8 cellular contexts compared by ENCODE assay signal in the genomic region with DNA sequence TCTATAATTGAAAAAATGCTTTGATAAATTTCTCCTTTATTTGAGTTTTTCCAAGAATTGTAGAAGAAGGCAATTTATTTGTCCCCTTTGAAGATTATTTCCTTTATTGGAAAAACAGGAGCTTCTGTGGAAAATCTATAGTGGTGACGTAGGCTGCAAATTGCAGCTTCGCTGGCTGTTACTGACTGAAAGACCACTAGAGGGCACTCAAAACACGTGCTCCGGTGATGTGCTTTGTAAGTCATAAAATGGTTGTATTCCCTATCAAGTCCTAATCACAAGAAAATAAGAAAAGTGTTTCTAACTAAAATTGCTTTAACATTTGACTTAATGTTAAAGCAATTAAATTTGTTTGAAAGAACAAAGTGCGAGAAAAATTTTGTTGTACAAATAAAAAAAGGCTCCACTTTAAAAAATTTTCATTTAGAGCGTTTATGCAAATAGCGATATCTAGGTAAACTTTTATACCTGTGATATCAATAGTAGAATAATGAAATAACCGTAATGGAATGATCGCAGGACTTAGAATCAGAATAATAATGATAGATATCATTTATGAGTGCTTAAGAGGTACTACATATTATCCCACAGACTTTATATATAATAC.
DNase-seq lines count a peak whose midpoint lies in the region; TF ChIP-seq lines count a peak whose summit lies in the region.

No MANE protein-coding gene starts in this region.

- H3K27ac ChIP-seq in A673 (ENCODE audit: low read depth, low read length, poor library complexity, severe bottlenecking) (no peak overlapping the region), endodermal cell (ENCODE audit: low read depth, low read length) (no peak overlapping the region)

- H3K9me3 ChIP-seq in A673 (ENCODE audit: low read depth, low read length, poor library complexity, severe bottlenecking) (no peaks in the 10 kb centered on the region), endodermal cell (ENCODE audit: control insufficient read depth, low read length) (no peaks in the 10 kb centered on the region)

- BruUV-seq in A673 (replicated peaks; lab: Mats Ljungman, UMichigan), result no TSS peak

- POLR2A ChIA-PET in A673 (lab: Charles Lee; ENCODE audit: low non-redundant PET) (no interaction called here), GM10248 (lab: Yijun Ruan, JAX) (no interaction called here)

- intact Hi-C loops in A673 (cut with micrococcal nuclease; ENCODE audit: unreplicated experiment), result loop anchor here (1.0 kb wide), 1 partner anchor 38 kb away; no protein-coding TSS in a partner anchor
- intact Hi-C loops in activated T-helper 1 cell treated with anti-CD3 and anti-CD28 coated beads, Interleukin-12 subunit alpha, Interleukin-12 subunit beta, Interleukin-2, Interleukin-4 antibody, amounts not matched to agents 30 ng/mL and 10 ng/mL and 1 ng/mL, durations not matched to agents 14 hours and 24 hours and 36 hours (cut with micrococcal nuclease), result loop anchor here (1.0 kb wide), 1 partner anchor 38 kb away; no protein-coding TSS in a partner anchor

- H3K4me1 ChIP-seq in A673 (ENCODE audit: insufficient read depth, low read length, poor library complexity, severe bottlenecking), result no peaks in the 10 kb centered on the region
- no peaks in the 10 kb centered on the region for H3K4me1 ChIP-seq in endodermal cell (ENCODE audit: control insufficient read depth, insufficient read depth, low read length)

- H3K27me3 ChIP-seq in A673 (replicated peaks; ENCODE audit: insufficient read depth, low read depth, low read length, poor library complexity) (no peaks in the 10 kb centered on the region), endodermal cell (ENCODE audit: control insufficient read depth, insufficient read depth, low read length, poor library complexity, severe bottlenecking) (no peaks in the 10 kb centered on the region)

- peak; percentile 88 for TF ChIP-seq CTCF in A673 (conservative IDR thresholded peaks at IDR 0.05; ENCODE audit: low read depth, low read length)
- TF ChIP-seq CTCF in GM10248 (IDR thresholded peaks at IDR 0.05; ENCODE audit: control extremely low read depth, extremely low read depth, low read depth, missing control alignments), result peak; percentile 84
- peak; percentile 82 for TF ChIP-seq CTCF in LNCaP clone FGC (IDR thresholded peaks at IDR 0.05; ENCODE audit: control insufficient read depth, extremely low read depth, insufficient read depth)
- TF ChIP-seq CTCF in endodermal cell (conservative IDR thresholded peaks at IDR 0.05), result peak; percentile 97
- TF ChIP-seq CTCF in mesothelial cell of epicardium (IDR thresholded peaks at IDR 0.05; ENCODE audit: unreplicated experiment), result peak; percentile 67

- H3K4me1 Mint-ChIP-seq in endodermal cell, result no peaks in the 10 kb centered on the region
- H3K4me1 Mint-ChIP-seq in mesothelial cell of epicardium, result no peaks in the 10 kb centered on the region
- no peaks in the 10 kb centered on the region for H3K4me1 Mint-ChIP-seq in activated T-helper 1 cell treated with anti-CD3 and anti-CD28 coated beads, Interleukin-12 subunit alpha, Interleukin-12 subunit beta, Interleukin-2, Interleukin-4 antibody, amounts not matched to agents 30 ng/mL and 10 ng/mL and 1 ng/mL, durations not matched to agents 14 hours and 24 hours and 36 hours (ENCODE audit: low read depth)

- WGBS in endodermal cell (ENCODE audit: insufficient coverage in 1 of 2, insufficient read length in 1 of 2), 2 experiments, result 53 to 89% methylated on average over 2 to 8 of the region's 9 CpGs

- H3K27me3 Mint-ChIP-seq in endodermal cell (ENCODE audit: insufficient read depth) (peaks cover 1% of the 10 kb centered on the region), mesothelial cell of epicardium (ENCODE audit: low read depth) (no peaks in the 10 kb centered on the region)
- H3K27me3 Mint-ChIP-seq in activated T-helper 1 cell treated with anti-CD3 and anti-CD28 coated beads, Interleukin-12 subunit alpha, Interleukin-12 subunit beta, Interleukin-2, Interleukin-4 antibody, amounts not matched to agents 30 ng/mL and 10 ng/mL and 1 ng/mL, durations not matched to agents 14 hours and 24 hours and 36 hours (ENCODE audit: insufficient read depth), result no peaks in the 10 kb centered on the region

- H3K4me3 ChIP-seq in A673 (ENCODE audit: low read depth, low read length, poor library complexity, severe bottlenecking) (no peak overlapping the region), LNCaP clone FGC (ENCODE audit: low read depth, low read length) (no peak overlapping the region), endodermal cell (ENCODE audit: low read length) (no peak overlapping the region)

- no peaks in the 10 kb centered on the region for H3K36me3 Mint-ChIP-seq in endodermal cell (ENCODE audit: low read depth)
- peaks cover 2% of the 10 kb centered on the region for H3K36me3 Mint-ChIP-seq in mesothelial cell of epicardium
- H3K36me3 Mint-ChIP-seq in activated T-helper 1 cell treated with anti-CD3 and anti-CD28 coated beads, Interleukin-12 subunit alpha, Interleukin-12 subunit beta, Interleukin-2, Interleukin-4 antibody, amounts not matched to agents 30 ng/mL and 10 ng/mL and 1 ng/mL, durations not matched to agents 14 hours and 24 hours and 36 hours (ENCODE audit: low read depth), result no peaks in the 10 kb centered on the region

- H3K9me3 Mint-ChIP-seq in endodermal cell (peaks cover 11% of the 10 kb centered on the region), mesothelial cell of epicardium (peaks cover 10% of the 10 kb centered on the region)
- H3K9me3 Mint-ChIP-seq in activated T-helper 1 cell treated with anti-CD3 and anti-CD28 coated beads, Interleukin-12 subunit alpha, Interleukin-12 subunit beta, Interleukin-2, Interleukin-4 antibody, amounts not matched to agents 30 ng/mL and 10 ng/mL and 1 ng/mL, durations not matched to agents 14 hours and 24 hours and 36 hours, result no peaks in the 10 kb centered on the region

- CTCF ChIA-PET in A673 (lab: Charles Lee) (interaction anchor here (0.6 to 1.0 kb wide), 6 partner anchors 12 to 192 kb away, joined by 3 to 5 read pairs (median 3); no protein-coding TSS in a partner anchor), GM10248 (lab: Yijun Ruan, JAX) (interaction anchor here (0.9 to 4.5 kb wide), 9 partner anchors 8 to 69 kb away, joined by 3 to 20 read pairs (median 6); no protein-coding TSS in a partner anchor)

- DNase-seq in A673 (ENCODE audit: low spot score), result peak; percentile 77
- peak; percentile 42 for DNase-seq in GM10248 (ENCODE audit: extremely low spot score)
- DNase-seq in HCEC 1CT, result peak; percentile 72
- DNase-seq in LNCaP clone FGC (ENCODE audit: low read depth), result peak; percentile 28
- peak; percentile 20 for DNase-seq in SHP77 treated with DMSO at 0.1 percent for 48 hours (lab: John Stamatoyannopoulos, UW)
- DNase-seq in endodermal cell, result peak; percentile 69
- DNase-seq in mesothelial cell of epicardium (ENCODE audit: low spot score in 2 of 2, unreplicated experiment in 2 of 2), result peak in 1 of 2 experiments; percentile 42
- DNase-seq in activated T-helper 1 cell treated with anti-CD3 and anti-CD28 coated beads, Interleukin-12 subunit alpha, Interleukin-12 subunit beta, Interleukin-2, Interleukin-4 antibody, amounts not matched to agents 30 ng/mL and 10 ng/mL and 1 ng/mL, durations not matched to agents 14 hours and 24 hours and 36 hours (ENCODE audit: low spot score), result no peak

- H3K27ac Mint-ChIP-seq in endodermal cell, result no peak overlapping the region
- no peak overlapping the region for H3K27ac Mint-ChIP-seq in mesothelial cell of epicardium
- H3K27ac Mint-ChIP-seq in activated T-helper 1 cell treated with anti-CD3 and anti-CD28 coated beads, Interleukin-12 subunit alpha, Interleukin-12 subunit beta, Interleukin-2, Interleukin-4 antibody, amounts not matched to agents 30 ng/mL and 10 ng/mL and 1 ng/mL, durations not matched to agents 14 hours and 24 hours and 36 hours, result no peak overlapping the region

- no peak overlapping the region for H3K9ac ChIP-seq in endodermal cell (ENCODE audit: extremely low read depth, low read length, poor library complexity, severe bottlenecking)

- H3K4me3 Mint-ChIP-seq in endodermal cell, result no peak overlapping the region
- no peak overlapping the region for H3K4me3 Mint-ChIP-seq in mesothelial cell of epicardium
- H3K4me3 Mint-ChIP-seq in activated T-helper 1 cell treated with anti-CD3 and anti-CD28 coated beads, Interleukin-12 subunit alpha, Interleukin-12 subunit beta, Interleukin-2, Interleukin-4 antibody, amounts not matched to agents 30 ng/mL and 10 ng/mL and 1 ng/mL, durations not matched to agents 14 hours and 24 hours and 36 hours, result no peak overlapping the region

- H3K36me3 ChIP-seq in A673 (ENCODE audit: insufficient read depth, low read length, poor library complexity, severe bottlenecking) (no peaks in the 10 kb centered on the region), endodermal cell (ENCODE audit: control insufficient read depth, insufficient read depth, low read length) (no peaks in the 10 kb centered on the region)
